ENCODE assay signal across 15 cellular contexts in the genomic region with DNA sequence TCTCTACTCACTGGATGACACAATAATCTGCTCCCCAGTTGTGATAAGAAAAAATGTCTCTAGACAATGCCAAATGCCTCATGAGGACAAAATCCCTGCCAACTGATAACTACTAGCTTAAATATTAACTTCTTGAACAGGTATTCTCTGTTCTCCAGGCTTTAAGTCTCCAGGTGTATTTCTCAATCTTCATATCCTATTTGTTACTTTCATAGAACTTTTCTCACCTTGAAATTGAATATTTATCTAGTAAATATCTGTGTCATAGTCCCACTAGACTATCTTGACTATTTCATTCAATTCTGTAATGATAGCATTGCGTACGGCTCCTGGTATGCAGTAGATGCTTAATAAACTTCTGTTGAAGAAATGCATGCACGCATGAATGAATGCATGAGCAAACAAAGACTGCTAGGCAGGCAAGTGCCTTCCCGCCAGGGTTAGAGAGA. TPM values are rescaled to one million over a fixed set of nuclear protein-coding genes. Genes with fewer than 3 reads are reported as not detected.
DNase-seq lines count a peak whose midpoint lies in the region; ATAC-seq, FAIRE-seq and TF ChIP-seq lines count a peak whose summit lies in the region.
"Had no signal": no experiment of that assay in that cellular context is flagged by ENCODE, and none has a peak within 500 bp of the region (broad histone marks: within the 10 kb centered on the region; RNA-seq: fewer than 3 reads in every experiment).

No MANE protein-coding gene starts in this region.

- no peaks in the 10 kb centered on the region for H3K27me3 ChIP-seq in pancreas

- WGBS in pancreas, 2 donors: 11 to 13% methylated on average over 4 of the region's 4 CpGs

- no peak overlapping the region for H3K4me3 ChIP-seq in pancreas
- H3K4me3 ChIP-seq: HAP-1 had no signal

- TF ChIP-seq CTCF in VCaP (conservative IDR thresholded peaks at IDR 0.05) (no peak), pancreas (IDR thresholded peaks at IDR 0.05) (no peak)

- ATAC-seq in left lobe of liver (peak; percentile 65), pancreas (peak; percentile 74 to 86 (median 80)), SK-N-SH treated with all-trans-retinoic acid at 6 μM for 48 hours (no peak)
- ATAC-seq: CD8-positive, alpha-beta T cell had no signal

- FAIRE-seq in pancreas (lab: Jason Lieb, UNC): no peak
- FAIRE-seq: A204.1, HTR-8/SVneo had no signal

- H3K36me3 ChIP-seq in pancreas: no peaks in the 10 kb centered on the region
- H3K36me3 ChIP-seq: HAP-1 had no signal

- intact Hi-C loops in pancreas (cut with DNase I): no loop called here

- DNase-seq in left lobe of liver (ENCODE audit: low spot score) (no peak), pancreas (no peak), DMS79 treated with DMSO at 0.1 percent for 48 hours (lab: John Stamatoyannopoulos, UW) (no peak), AG20443 (ENCODE audit: low spot score) (no peak), SW480 (ENCODE audit: low spot score) (no peak)
- DNase-seq: CD8-positive, alpha-beta T cell; COR-L47; DMS53; GOT3 had no signal

- H3K4me1 ChIP-seq in pancreas: peaks cover 21 to 44% (median 35%) of the 10 kb centered on the region in 3 donors
- H3K4me1 ChIP-seq: HAP-1 had no signal

- H3K9me3 ChIP-seq in pancreas: no peaks in the 10 kb centered on the region
- H3K9me3 ChIP-seq: HAP-1 had no signal

- H3K27ac ChIP-seq in VCaP (peak overlapping the region; percentile 13; the same call in 1 of the 2 replicates), pancreas (peak overlapping the region in 3 of 4 donors; percentile 6 to 40 (median 20))

TF ChIP-seq in SK-N-SH treated with all-trans-retinoic acid at 6 μM for 48 hours, 23 proteins besides CTCF, POLR2A, EP300 and RAD21:
- TF ChIP-seq, protein P1, sequence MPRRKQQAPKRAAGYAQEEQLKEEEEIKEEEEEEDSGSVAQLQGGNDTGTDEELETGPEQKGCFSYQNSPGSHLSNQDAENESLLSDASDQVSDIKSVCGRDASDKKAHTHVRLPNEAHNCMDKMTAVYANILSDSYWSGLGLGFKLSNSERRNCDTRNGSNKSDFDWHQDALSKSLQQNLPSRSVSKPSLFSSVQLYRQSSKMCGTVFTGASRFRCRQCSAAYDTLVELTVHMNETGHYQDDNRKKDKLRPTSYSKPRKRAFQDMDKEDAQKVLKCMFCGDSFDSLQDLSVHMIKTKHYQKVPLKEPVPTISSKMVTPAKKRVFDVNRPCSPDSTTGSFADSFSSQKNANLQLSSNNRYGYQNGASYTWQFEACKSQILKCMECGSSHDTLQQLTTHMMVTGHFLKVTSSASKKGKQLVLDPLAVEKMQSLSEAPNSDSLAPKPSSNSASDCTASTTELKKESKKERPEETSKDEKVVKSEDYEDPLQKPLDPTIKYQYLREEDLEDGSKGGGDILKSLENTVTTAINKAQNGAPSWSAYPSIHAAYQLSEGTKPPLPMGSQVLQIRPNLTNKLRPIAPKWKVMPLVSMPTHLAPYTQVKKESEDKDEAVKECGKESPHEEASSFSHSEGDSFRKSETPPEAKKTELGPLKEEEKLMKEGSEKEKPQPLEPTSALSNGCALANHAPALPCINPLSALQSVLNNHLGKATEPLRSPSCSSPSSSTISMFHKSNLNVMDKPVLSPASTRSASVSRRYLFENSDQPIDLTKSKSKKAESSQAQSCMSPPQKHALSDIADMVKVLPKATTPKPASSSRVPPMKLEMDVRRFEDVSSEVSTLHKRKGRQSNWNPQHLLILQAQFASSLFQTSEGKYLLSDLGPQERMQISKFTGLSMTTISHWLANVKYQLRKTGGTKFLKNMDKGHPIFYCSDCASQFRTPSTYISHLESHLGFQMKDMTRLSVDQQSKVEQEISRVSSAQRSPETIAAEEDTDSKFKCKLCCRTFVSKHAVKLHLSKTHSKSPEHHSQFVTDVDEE (CRISPR knock-in tag; IDR thresholded peaks at IDR 0.05): no peak
- TF ChIP-seq, protein P2, sequence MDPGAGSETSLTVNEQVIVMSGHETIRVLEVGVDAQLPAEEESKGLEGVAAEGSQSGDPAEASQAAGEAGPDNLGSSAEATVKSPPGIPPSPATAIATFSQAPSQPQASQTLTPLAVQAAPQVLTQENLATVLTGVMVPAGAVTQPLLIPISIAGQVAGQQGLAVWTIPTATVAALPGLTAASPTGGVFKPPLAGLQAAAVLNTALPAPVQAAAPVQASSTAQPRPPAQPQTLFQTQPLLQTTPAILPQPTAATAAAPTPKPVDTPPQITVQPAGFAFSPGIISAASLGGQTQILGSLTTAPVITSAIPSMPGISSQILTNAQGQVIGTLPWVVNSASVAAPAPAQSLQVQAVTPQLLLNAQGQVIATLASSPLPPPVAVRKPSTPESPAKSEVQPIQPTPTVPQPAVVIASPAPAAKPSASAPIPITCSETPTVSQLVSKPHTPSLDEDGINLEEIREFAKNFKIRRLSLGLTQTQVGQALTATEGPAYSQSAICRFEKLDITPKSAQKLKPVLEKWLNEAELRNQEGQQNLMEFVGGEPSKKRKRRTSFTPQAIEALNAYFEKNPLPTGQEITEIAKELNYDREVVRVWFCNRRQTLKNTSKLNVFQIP (CRISPR knock-in tag; IDR thresholded peaks at IDR 0.05; ENCODE audit: borderline replicate concordance, low read depth): no peak
- TF ChIP-seq TOX (CRISPR knock-in tag; IDR thresholded peaks at IDR 0.05; ENCODE audit: borderline replicate concordance) (no peak), ZNF565 (CRISPR knock-in tag; conservative IDR thresholded peaks at IDR 0.05; ENCODE audit: low read depth) (no peak)

RNA-seq across cellular contexts. Expression of a gene that starts 15.9 kb away (rescaled TPM):
- total RNA-seq in left lobe of liver (82.7 TPM), pancreas (10 to 100 TPM in 5 of 6 donors, 1 to 10 TPM in 1; 8.0 to 66.9 (median 14.3) TPM)
- polyA plus RNA-seq in pancreas: 10 to 100 TPM; 33.1 to 34.4 TPM
- total RNA-seq: CD8-positive, alpha-beta T cell had no signal
- polyA plus RNA-seq: CD14-positive monocyte had no signal

RNA-seq across cellular contexts. Expression of a gene that starts 39.7 kb away (rescaled TPM):
- total RNA-seq in left lobe of liver (4.1 TPM), pancreas (10 to 100 TPM in 1 of 6 donors, 1 to 10 TPM in 5; 4.4 to 13.3 (median 7.1) TPM)
- polyA plus RNA-seq in pancreas: 1 to 10 TPM; 2.5 TPM
- polyA plus RNA-seq: CD14-positive monocyte had no signal
